In genomic region chrX:68821616-68822015, GRCh38 we compare ENCODE assay signal across 1 cellular context.
TF ChIP-seq lines count a peak whose summit lies in the region.

No MANE protein-coding gene starts in this region.

TF ChIP-seq in IMR-90, 13 proteins besides CTCF, POLR2A, EP300 and RAD21 (continued from another document):
- TF ChIP-seq MAZ (IDR thresholded peaks at IDR 0.05; ENCODE audit: borderline replicate concordance, low read depth, low read length) (no peak), RCOR1 (IDR thresholded peaks at IDR 0.05; ENCODE audit: insufficient replicate concordance, low read length) (no peak), SMC3 (IDR thresholded peaks at IDR 0.05; ENCODE audit: low read depth, low read length) (no peak), RFX5 (IDR thresholded peaks at IDR 0.05; ENCODE audit: low read depth, low read length) (no peak), ELK1 (IDR thresholded peaks at IDR 0.05; ENCODE audit: borderline replicate concordance, low read depth, low read length) (no peak), MAFK (IDR thresholded peaks at IDR 0.05; ENCODE audit: low read depth, low read length) (no peak)
- TF ChIP-seq, protein P1, sequence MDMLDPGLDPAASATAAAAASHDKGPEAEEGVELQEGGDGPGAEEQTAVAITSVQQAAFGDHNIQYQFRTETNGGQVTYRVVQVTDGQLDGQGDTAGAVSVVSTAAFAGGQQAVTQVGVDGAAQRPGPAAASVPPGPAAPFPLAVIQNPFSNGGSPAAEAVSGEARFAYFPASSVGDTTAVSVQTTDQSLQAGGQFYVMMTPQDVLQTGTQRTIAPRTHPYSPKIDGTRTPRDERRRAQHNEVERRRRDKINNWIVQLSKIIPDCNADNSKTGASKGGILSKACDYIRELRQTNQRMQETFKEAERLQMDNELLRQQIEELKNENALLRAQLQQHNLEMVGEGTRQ (IDR thresholded peaks at IDR 0.05; ENCODE audit: low read depth, low read length): no peak
